In the genomic region with DNA sequence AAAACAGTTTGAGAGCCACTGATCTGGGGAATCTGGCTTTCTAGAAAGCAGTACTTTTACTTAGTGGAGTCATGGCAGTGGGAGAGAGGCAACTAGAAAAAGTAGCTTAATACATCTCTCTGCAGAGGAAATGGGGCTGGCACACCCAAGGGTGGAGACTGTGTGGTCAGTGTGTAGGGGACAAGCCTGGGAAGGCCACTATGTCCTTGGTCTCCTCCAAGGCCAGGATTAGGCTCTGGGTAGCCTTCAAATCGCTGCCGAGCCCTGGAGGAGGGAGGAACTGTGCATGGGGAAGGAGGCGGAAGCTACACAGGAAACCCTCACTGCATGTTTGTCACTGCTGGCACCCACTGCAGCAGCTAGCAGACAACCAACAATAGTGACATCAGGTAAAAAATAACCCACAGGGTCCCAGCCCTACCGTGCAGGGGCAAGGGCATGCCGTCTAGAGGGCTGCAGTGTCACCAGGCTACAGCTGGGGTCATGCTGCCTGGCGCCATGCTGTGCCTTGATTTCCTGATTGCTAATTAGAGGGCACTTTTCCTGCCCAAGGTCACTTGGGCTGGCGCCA, we compare ENCODE assay signal across 9 cellular contexts. TPM values are rescaled to one million over a fixed set of nuclear protein-coding genes. Genes with fewer than 3 reads are reported as not detected.
DNase-seq lines count a peak whose midpoint lies in the region; ATAC-seq, FAIRE-seq and TF ChIP-seq lines count a peak whose summit lies in the region.
"Had no signal": no experiment of that assay in that cellular context is flagged by ENCODE, and none has a peak within 500 bp of the region (broad histone marks: within the 10 kb centered on the region; RNA-seq: fewer than 3 reads in every experiment).

No MANE protein-coding gene starts in this region.

- intact Hi-C loops in pancreas (cut with DNase I) = no loop called here

- H3K27me3 ChIP-seq in pancreas = no peaks in the 10 kb centered on the region

- FAIRE-seq in pancreas (lab: Jason Lieb, UNC) = no peak
- FAIRE-seq in urothelium cell line (lab: Jason Lieb, UNC) = no peak
- FAIRE-seq: colon had no signal

- no peak overlapping the region for H3K4me3 ChIP-seq in pancreas

- H3K27ac ChIP-seq in pancreas = no peak overlapping the region

- no peak for TF ChIP-seq CTCF in pancreas (IDR thresholded peaks at IDR 0.05)

- DNase-seq in T-helper 1 cell = peak in 4 of 5 donors; percentile 40 to 79 (median 47)
- DNase-seq in astrocyte of the hippocampus (ENCODE audit: low read depth, low spot score) = peak; percentile 45
- no peak for DNase-seq in pancreas
- DNase-seq in NCI-H146 treated with DMSO at 0.1 percent for 48 hours (lab: John Stamatoyannopoulos, UW; ENCODE audit: unreplicated experiment) = no peak
- no peak for DNase-seq in NCI-H1417 treated with DMSO at 0.1 percent for 48 hours (lab: John Stamatoyannopoulos, UW)
- no peak for DNase-seq in urothelium cell line (ENCODE audit: low spot score)

- peaks cover 0 to 5% (median 0%) of the 10 kb centered on the region in 3 donors for H3K4me1 ChIP-seq in pancreas

- H3K9me3 ChIP-seq in pancreas = no peaks in the 10 kb centered on the region

- peak; percentile 48 for ATAC-seq in GM18861 (IDR thresholded peaks at IDR 0.05; ENCODE audit: unreplicated experiment)
- peak in 3 of 4 donors; percentile 18 to 38 (median 20) for ATAC-seq in pancreas
- no peak for ATAC-seq in GM19395 (IDR thresholded peaks at IDR 0.05; ENCODE audit: unreplicated experiment)

- 82 to 84% methylated on average over 7 of the region's 7 CpGs for WGBS in pancreas, 2 donors

- H3K36me3 ChIP-seq in pancreas = no peaks in the 10 kb centered on the region

RNA-seq across cellular contexts. Expression of gene LBH, which starts 34.8 kb away (rescaled TPM):
- total RNA-seq in pancreas = 10 to 100 TPM in 2 of 6 donors, 1 to 10 TPM in 4; 5.1 to 26.9 (median 7.4) TPM
- polyA plus RNA-seq in pancreas = 10 to 100 TPM in 1 of 2 donors, 1 to 10 TPM in 1; 4.1 to 12.1 TPM

Comparison
In these comparisons a context has a peak if more than half of its experiments do, and no peak if none do; other contexts are left out.
1. DNase-seq: peak in T-helper 1 cell (4 of 5) and astrocyte of the hippocampus (single experiment); none in pancreas (0 of 6), NCI-H146 treated with DMSO at 0.1 percent for 48 hours (single experiment), NCI-H1417 treated with DMSO at 0.1 percent for 48 hours (single experiment) and urothelium cell line (single experiment).